In genomic region chr2:168685619-168686453, GRCh38 we compare ENCODE assay signal across 18 cellular contexts.
DNase-seq lines count a peak whose midpoint lies in the region; ATAC-seq, FAIRE-seq and TF ChIP-seq lines count a peak whose summit lies in the region.
"Had no signal": no experiment of that assay in that cellular context is flagged by ENCODE, and none has a peak within 500 bp of the region (broad histone marks: within the 10 kb centered on the region; RNA-seq: fewer than 3 reads in every experiment).

No MANE protein-coding gene starts in this region.

- no peak for DNase-seq in GM23338 (ENCODE audit: low spot score)
- DNase-seq in NCI-H226, result peak; percentile 12
- peak; percentile 64 for DNase-seq in astrocyte (ENCODE audit: low read depth)
- no peak for DNase-seq in PC-9
- no peak for DNase-seq in T-helper 9 cell
- no peak for DNase-seq in Caco-2
- DNase-seq in NCI-H524 treated with DMSO at 0.1 percent for 48 hours (lab: John Stamatoyannopoulos, UW), result no peak
- DNase-seq: activated CD8-positive, alpha-beta memory T cell treated with anti-CD3 and anti-CD28 coated beads, Interleukin-2, amount 50 U/mL, for 48 hours; activated naive CD8-positive, alpha-beta T cell treated with anti-CD3 and anti-CD28 coated beads, Interleukin-2, amount 10 ng/mL, durations not matched to agents 7 days and 5 days; immature natural killer cell; NCI-H2029 treated with DMSO at 0.1 percent for 48 hours; WERI-Rb-1 had no signal

- H3K4me1 Mint-ChIP-seq in GM23338 (peaks cover 28% of the 10 kb centered on the region), astrocyte (ENCODE audit: low read depth, unreplicated experiment) (peaks cover 10% of the 10 kb centered on the region), Caco-2 (ENCODE audit: low read depth, unreplicated experiment) (peaks cover 11% of the 10 kb centered on the region)
- H3K4me1 Mint-ChIP-seq: activated naive CD8-positive, alpha-beta T cell treated with anti-CD3 and anti-CD28 coated beads, Interleukin-2, amount 10 ng/mL, durations not matched to agents 7 days and 5 days; IgD-negative memory B cell had no signal

- H3K9me2 ChIP-seq in GM23338 (ENCODE audit: insufficient read depth), result no peaks in the 10 kb centered on the region
- no peaks in the 10 kb centered on the region for H3K9me2 ChIP-seq in PC-9 (ENCODE audit: insufficient read depth)

- TF ChIP-seq CTCF in GM23338 (conservative IDR thresholded peaks at IDR 0.05; ENCODE audit: low read depth in 2 of 2) (no peak), astrocyte (IDR thresholded peaks at IDR 0.05; ENCODE audit: insufficient read depth, low read depth, low read length) (no peak), PC-9 (conservative IDR thresholded peaks at IDR 0.05) (no peak), Caco-2 (IDR thresholded peaks at IDR 0.05; ENCODE audit: insufficient read depth in 1 of 2, low read depth in 1 of 2, low read length in 1 of 2, severe bottlenecking in 1 of 2, unreplicated experiment in 1 of 2) (no peak)

- H3K9ac ChIP-seq in astrocyte (ENCODE audit: low read length), result no peak overlapping the region
- H3K9ac ChIP-seq: BLaER1 treated with 17β-estradiol and CSF1 and Interleukin-3, amounts not matched to agents 10 nM and 100 nM had no signal

- H3F3A ChIP-seq in GM23338 (replicated peaks; ENCODE audit: low read depth), result no peaks in the 10 kb centered on the region
- H3F3A ChIP-seq in PC-9 (ENCODE audit: insufficient read depth, low read depth), result no peaks in the 10 kb centered on the region

- no peak overlapping the region for H3K4me3 ChIP-seq in GM23338
- H3K4me3 ChIP-seq in astrocyte (ENCODE audit: insufficient read depth, low read depth, low read length), result no peak overlapping the region
- no peak overlapping the region for H3K4me3 ChIP-seq in mesodermal cell (ENCODE audit: extremely low read depth, insufficient read depth, low read length, poor library complexity, severe bottlenecking)
- H3K4me3 ChIP-seq in PC-9, result no peak overlapping the region
- H3K4me3 ChIP-seq in Caco-2 (ENCODE audit: low read depth, low read length), result no peak overlapping the region
- H3K4me3 ChIP-seq: BLaER1 treated with 17β-estradiol and CSF1 and Interleukin-3, amounts not matched to agents 10 nM and 100 nM had no signal

- H3K79me2 ChIP-seq in GM23338 (replicated peaks; ENCODE audit: insufficient read depth), result no peaks in the 10 kb centered on the region
- H3K79me2 ChIP-seq in astrocyte (ENCODE audit: insufficient read depth, low read length), result no peaks in the 10 kb centered on the region
- no peaks in the 10 kb centered on the region for H3K79me2 ChIP-seq in PC-9 (ENCODE audit: low read depth)

- H2AFZ ChIP-seq in GM23338, result no peak overlapping the region
- no peak overlapping the region for H2AFZ ChIP-seq in astrocyte (ENCODE audit: low read depth, low read length)
- H2AFZ ChIP-seq in PC-9, result no peak overlapping the region

- H3K4me3 Mint-ChIP-seq in GM23338 (no peak overlapping the region), astrocyte (ENCODE audit: unreplicated experiment) (no peak overlapping the region), Caco-2 (ENCODE audit: unreplicated experiment) (no peak overlapping the region)
- H3K4me3 Mint-ChIP-seq: activated naive CD8-positive, alpha-beta T cell treated with anti-CD3 and anti-CD28 coated beads, Interleukin-2, amount 10 ng/mL, durations not matched to agents 7 days and 5 days; IgD-negative memory B cell; immature natural killer cell had no signal

- no peak for ATAC-seq in GM23338
- ATAC-seq: sciatic nerve had no signal

- H3K36me3 ChIP-seq in GM23338 (ENCODE audit: insufficient read depth), result no peaks in the 10 kb centered on the region
- no peaks in the 10 kb centered on the region for H3K36me3 ChIP-seq in astrocyte (ENCODE audit: insufficient read depth, low read length)
- no peaks in the 10 kb centered on the region for H3K36me3 ChIP-seq in mesodermal cell (ENCODE audit: control insufficient read depth, insufficient read depth, low read length)
- H3K36me3 ChIP-seq in PC-9 (ENCODE audit: low read depth), result no peaks in the 10 kb centered on the region
- H3K36me3 ChIP-seq in Caco-2 (ENCODE audit: control insufficient read depth, insufficient read depth, low read length), result no peaks in the 10 kb centered on the region
- H3K36me3 ChIP-seq: WERI-Rb-1 had no signal

- H3K27ac ChIP-seq in GM23338 (ENCODE audit: low read depth), result no peak overlapping the region
- peak overlapping the region; percentile 64 for H3K27ac ChIP-seq in astrocyte (ENCODE audit: low read depth, low read length)
- peak overlapping the region; percentile 64 for H3K27ac ChIP-seq in mesodermal cell (ENCODE audit: low read depth, low read length, severe bottlenecking)
- no peak overlapping the region for H3K27ac ChIP-seq in PC-9
- H3K27ac ChIP-seq: BLaER1 treated with 17β-estradiol and CSF1 and Interleukin-3, amounts not matched to agents 10 nM and 100 nM; foreskin keratinocyte; WERI-Rb-1 had no signal

- H4K20me1 ChIP-seq in GM23338 (replicated peaks; ENCODE audit: insufficient read depth) (no peaks in the 10 kb centered on the region), astrocyte (ENCODE audit: insufficient read depth, low read length) (no peaks in the 10 kb centered on the region), PC-9 (ENCODE audit: insufficient read depth) (no peaks in the 10 kb centered on the region)

- FAIRE-seq in astrocyte (lab: Jason Lieb, UNC), result no peak
- FAIRE-seq: G401.6 had no signal

- H3K4me2 ChIP-seq in GM23338 (no peak overlapping the region), astrocyte (ENCODE audit: low read length) (peak overlapping the region; percentile 69), PC-9 (no peak overlapping the region)
- H3K4me2 ChIP-seq: BLaER1 treated with 17β-estradiol and CSF1 and Interleukin-3, amounts not matched to agents 10 nM and 100 nM had no signal

- H3K27me3 Mint-ChIP-seq in GM23338 (ENCODE audit: insufficient read depth, low read depth, poor library complexity) (peaks cover 2% of the 10 kb centered on the region), astrocyte (ENCODE audit: low read depth, unreplicated experiment) (no peaks in the 10 kb centered on the region), Caco-2 (ENCODE audit: insufficient read depth, unreplicated experiment) (no peaks in the 10 kb centered on the region)
- H3K27me3 Mint-ChIP-seq: activated naive CD8-positive, alpha-beta T cell treated with anti-CD3 and anti-CD28 coated beads, Interleukin-2, amount 10 ng/mL, durations not matched to agents 7 days and 5 days; IgD-negative memory B cell had no signal

- H3K27me3 ChIP-seq in GM23338 (ENCODE audit: insufficient read depth) (no peaks in the 10 kb centered on the region), astrocyte (ENCODE audit: insufficient read depth, low read length) (no peaks in the 10 kb centered on the region), PC-9 (ENCODE audit: insufficient read depth, low read depth) (no peaks in the 10 kb centered on the region), Caco-2 (replicated peaks; ENCODE audit: control insufficient read depth, insufficient read depth, low read length) (no peaks in the 10 kb centered on the region)
- H3K27me3 ChIP-seq: BLaER1 treated with 17β-estradiol and CSF1 and Interleukin-3, amounts not matched to agents 10 nM and 100 nM; foreskin keratinocyte had no signal

- BruUV-seq in PC-9 (replicated peaks; lab: Mats Ljungman, UMichigan) (no TSS peak), Caco-2 (replicated peaks; lab: Mats Ljungman, UMichigan) (no TSS peak)

- intact Hi-C loops in PC-9 (cut with micrococcal nuclease; ENCODE audit: unreplicated experiment), result loop anchor here (2.0 to 10.0 kb wide), 2 partner anchors 231 to 339 kb away; partner anchors contain the start of gene CERS6
- intact Hi-C loops in Caco-2 (cut with micrococcal nuclease; ENCODE audit: unreplicated experiment), result loop anchor here (2.0 kb wide), 1 partner anchor 21 kb away; no protein-coding TSS in a partner anchor

- 0 out of 2 replicates have a peak overlapping the region, but pooled peaks have one; percentile 10 for H3K27ac Mint-ChIP-seq in GM23338
- no peak overlapping the region for H3K27ac Mint-ChIP-seq in astrocyte (ENCODE audit: unreplicated experiment)
- no peak overlapping the region for H3K27ac Mint-ChIP-seq in Caco-2 (ENCODE audit: unreplicated experiment)
- H3K27ac Mint-ChIP-seq: activated naive CD8-positive, alpha-beta T cell treated with anti-CD3 and anti-CD28 coated beads, Interleukin-2, amount 10 ng/mL, durations not matched to agents 7 days and 5 days; IgD-negative memory B cell had no signal

- 96 to 97% methylated on average over 9 to 10 of the region's 17 CpGs for WGBS in mesodermal cell (ENCODE audit: insufficient coverage in 2 of 2), 2 experiments

- POLR2A ChIA-PET in PC-9 (lab: Charles Lee; ENCODE audit: unreplicated experiment), result no interaction called here
- POLR2A ChIA-PET in Caco-2 (lab: Charles Lee), result no interaction called here

- peaks cover 5% of the 10 kb centered on the region; the same call in 1 of the 2 replicates for H3K4me1 ChIP-seq in GM23338 (ENCODE audit: insufficient read depth)
- H3K4me1 ChIP-seq in astrocyte (ENCODE audit: insufficient read depth, low read length), result peaks cover 12% of the 10 kb centered on the region
- H3K4me1 ChIP-seq in mesodermal cell (ENCODE audit: control insufficient read depth, insufficient read depth, low read length, poor library complexity, severe bottlenecking), result peaks cover 19% of the 10 kb centered on the region
- H3K4me1 ChIP-seq in PC-9 (replicated peaks; ENCODE audit: insufficient read depth), result no peaks in the 10 kb centered on the region
- peaks cover 10% of the 10 kb centered on the region for H3K4me1 ChIP-seq in Caco-2
- H3K4me1 ChIP-seq: foreskin keratinocyte had no signal

- CTCF ChIA-PET in PC-9 (lab: Charles Lee), result no interaction called here
- CTCF ChIA-PET in Caco-2 (lab: Charles Lee), result interaction anchor here (0.6 to 1.8 kb wide), 3 partner anchors 20 to 339 kb away, joined by 3 to 5 read pairs (median 5); no protein-coding TSS in a partner anchor

- H3K36me3 Mint-ChIP-seq in GM23338 (ENCODE audit: low read depth), result no peaks in the 10 kb centered on the region
- H3K36me3 Mint-ChIP-seq in astrocyte (ENCODE audit: low read depth, unreplicated experiment), result no peaks in the 10 kb centered on the region
- H3K36me3 Mint-ChIP-seq in Caco-2 (ENCODE audit: insufficient read depth, unreplicated experiment), result peaks cover 8% of the 10 kb centered on the region
- H3K36me3 Mint-ChIP-seq: activated naive CD8-positive, alpha-beta T cell treated with anti-CD3 and anti-CD28 coated beads, Interleukin-2, amount 10 ng/mL, durations not matched to agents 7 days and 5 days; immature natural killer cell had no signal

- no peaks in the 10 kb centered on the region for H3K9me3 ChIP-seq in astrocyte (ENCODE audit: insufficient read depth, low read depth, low read length)
- H3K9me3 ChIP-seq in mesodermal cell (ENCODE audit: control insufficient read depth, low read length), result no peaks in the 10 kb centered on the region
- no peaks in the 10 kb centered on the region for H3K9me3 ChIP-seq in PC-9 (ENCODE audit: insufficient read depth, low read depth)
- H3K9me3 ChIP-seq in Caco-2, result no peaks in the 10 kb centered on the region
- H3K9me3 ChIP-seq: BLaER1 treated with 17β-estradiol and CSF1 and Interleukin-3, amounts not matched to agents 10 nM and 100 nM had no signal

- no peaks in the 10 kb centered on the region for H3K9me3 Mint-ChIP-seq in GM23338
- H3K9me3 Mint-ChIP-seq in astrocyte (ENCODE audit: unreplicated experiment), result no peaks in the 10 kb centered on the region
- no peaks in the 10 kb centered on the region for H3K9me3 Mint-ChIP-seq in Caco-2 (ENCODE audit: unreplicated experiment)
- H3K9me3 Mint-ChIP-seq: activated naive CD8-positive, alpha-beta T cell treated with anti-CD3 and anti-CD28 coated beads, Interleukin-2, amount 10 ng/mL, durations not matched to agents 7 days and 5 days; IgD-negative memory B cell; immature natural killer cell had no signal

Comparison
In these comparisons a context has a peak if more than half of its experiments do, and no peak if none do; other contexts are left out.
1. DNase-seq: peak in NCI-H226 (single experiment) and astrocyte (single experiment); none in GM23338 (single experiment), PC-9 (0 of 2), T-helper 9 cell (single experiment), Caco-2 (0 of 2) and NCI-H524 treated with DMSO at 0.1 percent for 48 hours (single experiment).
2. H3K27ac ChIP-seq: peak in astrocyte (single experiment) and mesodermal cell (single experiment); none in GM23338 (single experiment) and PC-9 (single experiment).